10 cellular contexts compared by ENCODE assay signal in the genomic region with DNA sequence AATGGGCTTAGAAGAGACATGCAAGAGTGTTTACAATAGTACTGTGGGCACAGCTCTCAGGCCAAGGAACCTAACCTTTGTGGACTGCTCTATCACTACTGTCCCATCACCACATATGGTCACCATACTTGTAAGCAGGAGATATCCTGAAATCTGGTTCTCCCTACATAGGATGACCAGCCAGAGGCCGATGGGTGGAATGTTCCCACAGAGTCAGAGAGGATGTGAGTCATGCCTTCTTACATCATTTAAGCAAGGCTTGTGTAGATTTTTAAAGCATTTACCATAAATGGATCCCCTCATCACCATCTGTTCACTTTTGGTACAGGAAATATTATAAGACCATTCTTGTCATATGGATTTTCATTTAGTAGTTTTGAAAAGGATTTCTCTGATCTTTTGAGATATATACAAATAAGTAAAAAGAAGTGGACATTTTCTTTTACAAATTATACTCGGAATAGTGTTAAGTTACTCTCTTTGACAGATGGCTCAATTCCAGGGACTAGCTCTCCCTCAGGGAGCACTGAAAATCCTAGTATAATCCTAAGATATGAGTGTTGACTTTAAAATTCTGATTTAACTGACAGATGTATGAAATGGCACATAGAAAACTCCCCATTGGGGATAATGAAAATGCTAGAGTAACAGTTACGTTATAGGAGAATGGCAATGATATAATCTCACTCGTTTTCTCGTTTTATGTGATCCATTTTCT. TPM values are rescaled to one million over a fixed set of nuclear protein-coding genes. Genes with fewer than 3 reads are reported as not detected.
A peak's percentile ranks its signal among the peaks of the same experiment; 100 is the strongest.
DNase-seq lines count a peak whose midpoint lies in the region; ATAC-seq and TF ChIP-seq lines count a peak whose summit lies in the region.
"Had no signal": no experiment of that assay in that cellular context is flagged by ENCODE, and none has a peak within 500 bp of the region (broad histone marks: within the 10 kb centered on the region; RNA-seq: fewer than 3 reads in every experiment).

No MANE protein-coding gene starts in this region.

- H3K27ac Mint-ChIP-seq in osteocyte (ENCODE audit: unreplicated experiment), result peak overlapping the region; percentile 94
- no peak overlapping the region for H3K27ac Mint-ChIP-seq in activated CD8-positive, alpha-beta memory T cell treated with anti-CD3 and anti-CD28 coated beads, Interleukin-2, amount 10 ng/mL, durations not matched to agents 7 days and 5 days

- H3K36me3 ChIP-seq in RWPE2 (ENCODE audit: low read depth) (no peaks in the 10 kb centered on the region), fibroblast of lung (ENCODE audit: control insufficient read depth, insufficient read depth, low read length) (no peaks in the 10 kb centered on the region)

- CTCF ChIA-PET in activated CD8-positive, alpha-beta memory T cell treated with anti-CD3 and anti-CD28 coated beads, Interleukin-2, amount 10 ng/mL, durations not matched to agents 7 days and 5 days (lab: Charles Lee), result interaction anchor here (1.8 kb wide), 1 partner anchor 10 kb away, joined by 4 read pairs; no protein-coding TSS in a partner anchor

- peaks cover 47% of the 10 kb centered on the region for H3K4me1 ChIP-seq in RWPE2 (ENCODE audit: insufficient read depth, poor library complexity, severe bottlenecking)
- H3K4me1 ChIP-seq in fibroblast of lung (ENCODE audit: control insufficient read depth, extremely low read depth, insufficient read depth, low read length), result peaks cover 8% of the 10 kb centered on the region

- ATAC-seq in RWPE2 (ENCODE audit: low read depth), result peak; percentile 86
- no peak for ATAC-seq in activated CD8-positive, alpha-beta memory T cell treated with anti-CD3 and anti-CD28 coated beads, Interleukin-2, amount 10 ng/mL, durations not matched to agents 7 days and 5 days

- TF ChIP-seq CTCF in RWPE2 (IDR thresholded peaks at IDR 0.05; ENCODE audit: poor library complexity, severe bottlenecking) (no peak), fibroblast of lung (conservative IDR thresholded peaks at IDR 0.05 in 1 of 2, IDR thresholded peaks at IDR 0.05 in 1 of 2; ENCODE audit: low read depth in 1 of 2, low read length in 2 of 2) (no peak), osteocyte (IDR thresholded peaks at IDR 0.05) (no peak)

- no peaks in the 10 kb centered on the region for H3K27me3 ChIP-seq in RWPE2 (ENCODE audit: insufficient read depth, poor library complexity, severe bottlenecking)
- H3K27me3 ChIP-seq in fibroblast of lung (ENCODE audit: control insufficient read depth, insufficient read depth, low read length), result no peaks in the 10 kb centered on the region

- H3K27ac ChIP-seq in RWPE2 (ENCODE audit: poor library complexity, severe bottlenecking), result peak overlapping the region; percentile 90
- peak overlapping the region; percentile 92 for H3K27ac ChIP-seq in fibroblast of lung (ENCODE audit: insufficient read depth, low read length)
- H3K27ac ChIP-seq: KMS-11 had no signal

- peaks cover 3% of the 10 kb centered on the region for H3K36me3 Mint-ChIP-seq in osteocyte (ENCODE audit: unreplicated experiment)
- no peaks in the 10 kb centered on the region for H3K36me3 Mint-ChIP-seq in activated CD8-positive, alpha-beta memory T cell treated with anti-CD3 and anti-CD28 coated beads, Interleukin-2, amount 10 ng/mL, durations not matched to agents 7 days and 5 days

- peaks cover 74% of the 10 kb centered on the region for H3K4me1 Mint-ChIP-seq in osteocyte (ENCODE audit: unreplicated experiment)
- H3K4me1 Mint-ChIP-seq in activated CD8-positive, alpha-beta memory T cell treated with anti-CD3 and anti-CD28 coated beads, Interleukin-2, amount 10 ng/mL, durations not matched to agents 7 days and 5 days, result no peaks in the 10 kb centered on the region

- no peak overlapping the region for H3K9ac ChIP-seq in fibroblast of lung (ENCODE audit: insufficient read depth, low read length)
- H3K9ac ChIP-seq: KMS-11 had no signal

- TF ChIP-seq POLR2A in erythroblast (IDR thresholded peaks at IDR 0.05; ENCODE audit: low read length), result no peak

- no peaks in the 10 kb centered on the region for H3K79me2 ChIP-seq in fibroblast of lung (ENCODE audit: control insufficient read depth, insufficient read depth, low read length)

- H4K20me1 ChIP-seq in fibroblast of lung (ENCODE audit: control insufficient read depth, extremely low read depth, insufficient read depth, low read length), result no peaks in the 10 kb centered on the region

- no peaks in the 10 kb centered on the region for H3K9me3 Mint-ChIP-seq in osteocyte (ENCODE audit: unreplicated experiment)
- no peaks in the 10 kb centered on the region for H3K9me3 Mint-ChIP-seq in activated CD8-positive, alpha-beta memory T cell treated with anti-CD3 and anti-CD28 coated beads, Interleukin-2, amount 10 ng/mL, durations not matched to agents 7 days and 5 days (ENCODE audit: low read depth)

- H3K4me3 ChIP-seq in RWPE2 (ENCODE audit: severe bottlenecking), result no peak overlapping the region
- H3K4me3 ChIP-seq in fibroblast of lung (replicated peaks in 1 of 4; ENCODE audit: control extremely low read depth in 1 of 4, insufficient read depth in 1 of 4, low read depth in 3 of 4, low read length in 4 of 4), result no peak overlapping the region

- H3K27me3 Mint-ChIP-seq in osteocyte (ENCODE audit: unreplicated experiment), result no peaks in the 10 kb centered on the region
- H3K27me3 Mint-ChIP-seq in activated CD8-positive, alpha-beta memory T cell treated with anti-CD3 and anti-CD28 coated beads, Interleukin-2, amount 10 ng/mL, durations not matched to agents 7 days and 5 days, result peaks cover 26% of the 10 kb centered on the region

- DNase-seq in ELR (ENCODE audit: low read depth) (peak; percentile 99), RWPE2 (ENCODE audit: low spot score) (peak; percentile 86), fibroblast of lung (ENCODE audit: low read depth in 2 of 2) (peak; percentile 98 to 99), osteocyte (ENCODE audit: extremely low spot score, unreplicated experiment) (no peak), activated gamma-delta T cell treated with Interleukin-2 at 50 U/mL for 16 hours (no peak), erythroblast (lab: John Stamatoyannopoulos, UW) (no peak)
- no peak for DNase-seq in activated CD8-positive, alpha-beta memory T cell treated with anti-CD3 and anti-CD28 coated beads, Interleukin-2, amount 50 U/mL, for 48 hours
- DNase-seq in activated CD8-positive, alpha-beta memory T cell treated with anti-CD3 and anti-CD28 coated beads, Interleukin-2, amount 10 ng/mL, durations not matched to agents 7 days and 5 days, result no peak
- DNase-seq: activated gamma-delta T cell had no signal

- no peaks in the 10 kb centered on the region for H3K9me3 ChIP-seq in RWPE2 (ENCODE audit: severe bottlenecking)
- H3K9me3 ChIP-seq in fibroblast of lung (ENCODE audit: control insufficient read depth, insufficient read depth, low read depth, low read length), result no peaks in the 10 kb centered on the region

- H3K4me2 ChIP-seq in fibroblast of lung (ENCODE audit: extremely low read depth, insufficient read depth, low read length), result peak overlapping the region; percentile 41
- H3K4me2 ChIP-seq: KMS-11 had no signal

- peak overlapping the region; percentile 45 for H3K4me3 Mint-ChIP-seq in osteocyte (ENCODE audit: unreplicated experiment)
- no peak overlapping the region for H3K4me3 Mint-ChIP-seq in activated CD8-positive, alpha-beta memory T cell treated with anti-CD3 and anti-CD28 coated beads, Interleukin-2, amount 10 ng/mL, durations not matched to agents 7 days and 5 days

- H2AFZ ChIP-seq in fibroblast of lung (ENCODE audit: low read length), result peak overlapping the region; percentile 25

RNA-seq across cellular contexts. Expression of a gene that starts 6.6 kb away (rescaled TPM):
- total RNA-seq in fibroblast of lung (0.17 TPM in 1 of 2 replicates, not detected in the other), osteocyte (11.4 and 13.3 TPM in 2 replicates)
- polyA plus RNA-seq in fibroblast of lung, result 0.68 and 1.5 TPM in 2 replicates
- polyA plus RNA-seq in fibroblast of lung (2012), result 0.51 and 1.4 TPM in 2 replicates
- 7.4 and 9.7 TPM in 2 replicates for polyA minus RNA-seq in fibroblast of lung (ENCODE audit: low replicate concordance)
- total RNA-seq in activated CD8-positive, alpha-beta memory T cell treated with anti-CD3 and anti-CD28 coated beads, Interleukin-2, amount 10 ng/mL, durations not matched to agents 7 days and 5 days, result not detected

Comparison
In these comparisons a context has a peak if more than half of its experiments do, and no peak if none do; other contexts are left out.
1. DNase-seq: peak in ELR (single experiment), RWPE2 (single experiment) and fibroblast of lung (2 of 2); none in osteocyte (single experiment), activated gamma-delta T cell treated with Interleukin-2 at 50 U/mL for 16 hours (single experiment), activated CD8-positive, alpha-beta memory T cell treated with anti-CD3 and anti-CD28 coated beads, Interleukin-2, amount 50 U/mL, for 48 hours (single experiment), activated CD8-positive, alpha-beta memory T cell treated with anti-CD3 and anti-CD28 coated beads, Interleukin-2, amount 10 ng/mL, durations not matched to agents 7 days and 5 days (single experiment) and erythroblast (0 of 2).
2. RNA of a gene that starts 6.6 kb away (total RNA-seq): 11.4 to 13.3 TPM in osteocyte; 0.17 TPM in fibroblast of lung and not detected in activated CD8-positive, alpha-beta memory T cell treated with anti-CD3 and anti-CD28 coated beads, Interleukin-2, amount 10 ng/mL, durations not matched to agents 7 days and 5 days; every median in the first group is over 10 times any median in the second.